1 cellular context compared by ENCODE assay signal in genomic region chr19:1271528-1272422, GRCh38.
A peak's percentile ranks its signal among the peaks of the same experiment; 100 is the strongest.
TF ChIP-seq lines count a peak whose summit lies in the region.

No MANE protein-coding gene starts in this region.

TF ChIP-seq in K562, 482 proteins besides CTCF, POLR2A, EP300 and RAD21 (continued from another document and continues in another):
- TF ChIP-seq RREB1 (CRISPR knock-in tag; IDR thresholded peaks at IDR 0.05) (no peak), DLX4 (CRISPR knock-in tag; IDR thresholded peaks at IDR 0.05) (no peak), ZNF24 (IDR thresholded peaks at IDR 0.05) (no peak), SRSF1 (IDR thresholded peaks at IDR 0.05; ENCODE audit: low read depth, low read length) (no peak), ZKSCAN1 (IDR thresholded peaks at IDR 0.05; ENCODE audit: low read depth, low read length) (no peak), ZNF436 (CRISPR knock-in tag; IDR thresholded peaks at IDR 0.05) (no peak), NR3C1 (CRISPR knock-in tag; IDR thresholded peaks at IDR 0.05) (no peak), THRAP3 (IDR thresholded peaks at IDR 0.05; ENCODE audit: borderline replicate concordance) (no peak), SNIP1 (IDR thresholded peaks at IDR 0.05; ENCODE audit: low read depth) (no peak), ZNF583 (CRISPR knock-in tag; IDR thresholded peaks at IDR 0.05) (no peak), TCFL5 (CRISPR knock-in tag; conservative IDR thresholded peaks at IDR 0.05) (no peak), RFX1 (IDR thresholded peaks at IDR 0.05) (no peak), ZZZ3 (IDR thresholded peaks at IDR 0.05) (no peak), ZBTB33 (CRISPR knock-in tag; IDR thresholded peaks at IDR 0.05) (no peak), MCM7 (IDR thresholded peaks at IDR 0.05) (no peak), JUND (IDR thresholded peaks at IDR 0.05; ENCODE audit: borderline replicate concordance, low read depth, low read length) (no peak), JUND (tag; IDR thresholded peaks at IDR 0.05; ENCODE audit: borderline replicate concordance, low read depth, low read length) (no peak), GTF2F1 (IDR thresholded peaks at IDR 0.05; ENCODE audit: low read depth, low read length) (no peak), SMARCB1 (IDR thresholded peaks at IDR 0.05; ENCODE audit: insufficient read length, low read depth) (no peak), MEF2A (IDR thresholded peaks at IDR 0.05; ENCODE audit: control insufficient read depth, low read depth, low read length) (no peak), KDM2B (CRISPR knock-in tag; IDR thresholded peaks at IDR 0.05) (no peak), ETS2 (tag; IDR thresholded peaks at IDR 0.05; ENCODE audit: borderline replicate concordance, poor library complexity, severe bottlenecking) (no peak), RBM25 (IDR thresholded peaks at IDR 0.05; ENCODE audit: low read depth, low read length, severe bottlenecking) (no peak), RERE (CRISPR knock-in tag; IDR thresholded peaks at IDR 0.05; ENCODE audit: borderline replicate concordance) (no peak), ZNF592 (IDR thresholded peaks at IDR 0.05) (peak; percentile 75; the same call in 1 of the 2 replicates), ZNF212 (CRISPR knock-in tag; IDR thresholded peaks at IDR 0.05) (no peak), ZNF140 (CRISPR knock-in tag; IDR thresholded peaks at IDR 0.05) (no peak), ATF4 (CRISPR knock-in tag; IDR thresholded peaks at IDR 0.05) (no peak), TSC22D4 (tag; IDR thresholded peaks at IDR 0.05) (no peak), HNRNPLL (IDR thresholded peaks at IDR 0.05; ENCODE audit: low read depth, low read length, poor library complexity, severe bottlenecking) (peak; percentile 93), TBL1XR1 (IDR thresholded peaks at IDR 0.05; ENCODE audit: low read length in 2 of 2) (no peak), TRIM25 (IDR thresholded peaks at IDR 0.05; ENCODE audit: borderline replicate concordance) (no peak), ZBTB2 (IDR thresholded peaks at IDR 0.05) (no peak), MTA3 (IDR thresholded peaks at IDR 0.05; ENCODE audit: borderline replicate concordance) (peak; percentile 16; the same call in 1 of the 2 replicates), CREB3 (tag; conservative IDR thresholded peaks at IDR 0.05; ENCODE audit: low read depth) (no peak), ZNF274 (IDR thresholded peaks at IDR 0.05; ENCODE audit: borderline replicate concordance, low read depth, low read length) (no peak), ZNF764 (CRISPR knock-in tag; IDR thresholded peaks at IDR 0.05; ENCODE audit: low read depth) (no peak), LEF1 (IDR thresholded peaks at IDR 0.05) (no peak; the same call in 1 of the 2 replicates)
